30 cellular contexts compared by ENCODE assay signal in the genomic region with DNA sequence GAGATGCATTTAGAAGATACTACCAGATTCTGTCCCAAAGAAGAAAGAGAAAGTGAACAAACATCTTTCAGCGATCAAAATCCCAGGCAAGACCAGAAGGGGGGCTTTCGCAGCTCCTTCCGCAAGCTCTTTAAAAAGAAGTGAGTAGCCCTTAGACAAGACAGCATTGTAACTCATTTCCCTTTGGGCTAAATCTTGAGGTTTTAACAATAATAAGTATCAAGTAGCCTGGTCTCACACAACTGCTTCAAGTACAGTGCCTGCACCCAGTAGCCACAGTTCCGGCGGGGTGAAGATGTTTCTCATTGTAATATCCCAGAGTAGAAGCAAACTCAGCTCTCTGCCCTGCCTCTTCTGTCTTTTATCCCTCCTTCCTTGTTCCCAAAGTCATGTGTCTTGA.
"Had no signal": no experiment of that assay in that cellular context is flagged by ENCODE, and none has a peak within 500 bp of the region (broad histone marks: within the 10 kb centered on the region; RNA-seq: fewer than 3 reads in every experiment).

No MANE protein-coding gene starts in this region.

- H3K9me3 ChIP-seq: adrenal gland, body of pancreas, gastroesophageal sphincter, heart right ventricle had no signal

- H3K4me1 Mint-ChIP-seq: activated CD4-positive, alpha-beta memory T cell treated with anti-CD3 and anti-CD28 coated beads, Interleukin-2, amount 10 ng/mL, durations not matched to agents 7 days and 5 days; activated CD4-positive, alpha-beta T cell treated with anti-CD3 and anti-CD28 coated beads, Interleukin-2, amount 10 ng/mL, durations not matched to agents 7 days and 5 days; activated naive CD4-positive, alpha-beta T cell treated with anti-CD3 and anti-CD28 coated beads, Interleukin-2, amount 50 U/mL, for 24 hours had no signal

- ATAC-seq: activated naive CD8-positive, alpha-beta T cell treated with anti-CD3 and anti-CD28 coated beads, Interleukin-2, amount 50 U/mL, for 24 hours; activated T-cell treated with anti-CD3 and anti-CD28 coated beads, Interleukin-2, amount 50 U/mL, for 4 hours; body of pancreas; esophagus mucosa; foreskin keratinocyte; gastroesophageal sphincter; heart right ventricle had no signal

- H3K4me1 ChIP-seq: adrenal gland, body of pancreas, foreskin keratinocyte, heart right ventricle had no signal

- H3K27me3 ChIP-seq: adrenal gland, body of pancreas, gastroesophageal sphincter, heart right ventricle had no signal

- H3K4me3 ChIP-seq: adrenal gland, body of pancreas, gastroesophageal sphincter, heart right ventricle had no signal

- DNase-seq: activated CD4-positive, alpha-beta memory T cell treated with anti-CD3 and anti-CD28 coated beads, Interleukin-2, amount 10 ng/mL, durations not matched to agents 7 days and 5 days; activated CD4-positive, alpha-beta T cell treated with anti-CD3 and anti-CD28 coated beads for 1 hour; activated CD4-positive, alpha-beta T cell treated with anti-CD3 and anti-CD28 coated beads for 4 hours; activated CD4-positive, alpha-beta T cell treated with anti-CD3 and anti-CD28 coated beads, Interleukin-2, amount 10 ng/mL, durations not matched to agents 7 days and 5 days; activated CD4-positive, alpha-beta T cell treated with anti-CD3 and anti-CD28 coated beads, Interleukin-2, amount 50 U/mL, for 4 hours; activated CD8-positive, alpha-beta memory T cell treated with anti-CD3 and anti-CD28 coated beads for 24 hours; activated effector memory CD4-positive, alpha-beta T cell treated with anti-CD3 and anti-CD28 coated beads, Interleukin-2, amount 50 U/mL, for 16 hours; activated naive CD4-positive, alpha-beta T cell treated with anti-CD3 and anti-CD28 coated beads for 36 hours; activated naive CD8-positive, alpha-beta T cell treated with anti-CD3 and anti-CD28 coated beads for 36 hours; activated naive CD8-positive, alpha-beta T cell treated with anti-CD3 and anti-CD28 coated beads, Interleukin-2, amount 50 U/mL, for 24 hours; activated T-cell treated with anti-CD3 and anti-CD28 coated beads, Interleukin-2, amount 50 U/mL, for 4 hours; adrenal gland; amygdala; aorta; body of pancreas; caudate nucleus; cortex of kidney; effector CD8-positive, alpha-beta T cell; foreskin keratinocyte; heart right ventricle; T-helper 2 cell had no signal

- H3K27ac ChIP-seq: adrenal gland, body of pancreas, foreskin keratinocyte, gastroesophageal sphincter, heart right ventricle, VCaP had no signal

- FAIRE-seq: colon, endometrium, endothelial cell of umbilical vein had no signal

- H3K36me3 Mint-ChIP-seq: activated naive CD4-positive, alpha-beta T cell treated with anti-CD3 and anti-CD28 coated beads, Interleukin-2, amount 50 U/mL, for 24 hours; activated naive CD8-positive, alpha-beta T cell treated with anti-CD3 and anti-CD28 coated beads for 36 hours had no signal

- H3K27ac Mint-ChIP-seq: activated CD4-positive, alpha-beta memory T cell treated with anti-CD3 and anti-CD28 coated beads, Interleukin-2, amount 10 ng/mL, durations not matched to agents 7 days and 5 days; activated CD4-positive, alpha-beta T cell treated with anti-CD3 and anti-CD28 coated beads, Interleukin-2, amount 10 ng/mL, durations not matched to agents 7 days and 5 days; activated naive CD4-positive, alpha-beta T cell treated with anti-CD3 and anti-CD28 coated beads for 36 hours; activated naive CD4-positive, alpha-beta T cell treated with anti-CD3 and anti-CD28 coated beads, Interleukin-2, amount 50 U/mL, for 24 hours; activated naive CD8-positive, alpha-beta T cell treated with anti-CD3 and anti-CD28 coated beads for 36 hours; activated naive CD8-positive, alpha-beta T cell treated with anti-CD3 and anti-CD28 coated beads, Interleukin-2, amount 50 U/mL, for 24 hours; activated T-helper 2 cell treated with anti-CD3 and anti-CD28 coated beads, Interferon-gamma antibody, Interleukin-2, Interleukin-4, amounts not matched to agents 10 μg/mL and 5 μg/mL and 100 μg/mL, durations not matched to agents 14 hours and 24 hours and 36 hours; WTC11 had no signal

- H3K36me3 ChIP-seq: adrenal gland, heart right ventricle had no signal

- H3K9me3 Mint-ChIP-seq: activated CD4-positive, alpha-beta memory T cell treated with anti-CD3 and anti-CD28 coated beads, Interleukin-2, amount 10 ng/mL, durations not matched to agents 7 days and 5 days; activated CD4-positive, alpha-beta T cell treated with anti-CD3 and anti-CD28 coated beads, Interleukin-2, amount 10 ng/mL, durations not matched to agents 7 days and 5 days; activated naive CD4-positive, alpha-beta T cell treated with anti-CD3 and anti-CD28 coated beads for 36 hours; activated naive CD4-positive, alpha-beta T cell treated with anti-CD3 and anti-CD28 coated beads, Interleukin-2, amount 50 U/mL, for 24 hours; activated naive CD8-positive, alpha-beta T cell treated with anti-CD3 and anti-CD28 coated beads for 36 hours; activated naive CD8-positive, alpha-beta T cell treated with anti-CD3 and anti-CD28 coated beads, Interleukin-2, amount 50 U/mL, for 24 hours; activated T-cell treated with anti-CD3 and anti-CD28 coated beads, Interleukin-2, amount 50 U/mL, for 4 hours; activated T-helper 2 cell treated with anti-CD3 and anti-CD28 coated beads, Interferon-gamma antibody, Interleukin-2, Interleukin-4, amounts not matched to agents 10 μg/mL and 5 μg/mL and 100 μg/mL, durations not matched to agents 14 hours and 24 hours and 36 hours had no signal

- H3K4me3 Mint-ChIP-seq: activated CD4-positive, alpha-beta memory T cell treated with anti-CD3 and anti-CD28 coated beads, Interleukin-2, amount 10 ng/mL, durations not matched to agents 7 days and 5 days; activated CD4-positive, alpha-beta T cell treated with anti-CD3 and anti-CD28 coated beads, Interleukin-2, amount 10 ng/mL, durations not matched to agents 7 days and 5 days; activated naive CD4-positive, alpha-beta T cell treated with anti-CD3 and anti-CD28 coated beads for 36 hours; activated naive CD4-positive, alpha-beta T cell treated with anti-CD3 and anti-CD28 coated beads, Interleukin-2, amount 50 U/mL, for 24 hours; activated naive CD8-positive, alpha-beta T cell treated with anti-CD3 and anti-CD28 coated beads for 36 hours; activated naive CD8-positive, alpha-beta T cell treated with anti-CD3 and anti-CD28 coated beads, Interleukin-2, amount 50 U/mL, for 24 hours; activated T-cell treated with anti-CD3 and anti-CD28 coated beads, Interleukin-2, amount 50 U/mL, for 4 hours; WTC11 had no signal
